8 cellular contexts compared by ENCODE assay signal in genomic region chr20:58980711-58981563, GRCh38. TPM values are rescaled to one million over a fixed set of nuclear protein-coding genes. Genes with fewer than 3 reads are reported as not detected.
A peak's percentile ranks its signal among the peaks of the same experiment; 100 is the strongest.
DNase-seq lines count a peak whose midpoint lies in the region; ATAC-seq and TF ChIP-seq lines count a peak whose summit lies in the region.

TSS of gene NELFCD (plus strand) at chr20:58981256. CDS start at chr20:58981310, 54 bp downstream.

- peaks cover 7% of the 10 kb centered on the region for H3K9me3 ChIP-seq in adipocyte (ENCODE audit: control insufficient read depth, low read length)
- peaks cover 0 to 9% (median 4%) of the 10 kb centered on the region in 12 donors for H3K9me3 ChIP-seq in heart left ventricle
- H3K9me3 ChIP-seq in transverse colon: no peaks in the 10 kb centered on the region

- in situ Hi-C loops in transverse colon (cut with MboI; ENCODE audit: low pct_ligation_motif_present in 1 of 4, low pct_unique_long_range_greater_than_20kb in 1 of 4, low sequenced_read_pairs in 3 of 4): loop anchor here in 1 of 4 donors (10.0 kb wide), 2 partner anchors 76 to 244 kb away; no protein-coding TSS in a partner anchor

- TF ChIP-seq CTCF in GM10266 (IDR thresholded peaks at IDR 0.05; ENCODE audit: control insufficient read depth, insufficient read depth, low read depth, missing control alignments) (no peak), heart left ventricle (IDR thresholded peaks at IDR 0.05) (no peak), transverse colon (IDR thresholded peaks at IDR 0.05) (no peak)

- H3K4me3 ChIP-seq in adipocyte (ENCODE audit: low read length): peak within 1 kb of the TSS; percentile 94
- H3K4me3 ChIP-seq in heart left ventricle: peak within 1 kb of the TSS; percentile 64 to 96 (median 78)
- peak within 1 kb of the TSS; percentile 83 to 96 (median 88) for H3K4me3 ChIP-seq in transverse colon

- peak; percentile 69 for ATAC-seq in HG02610 (IDR thresholded peaks at IDR 0.05; ENCODE audit: unreplicated experiment)
- ATAC-seq in heart left ventricle: peak; percentile 83 to 96 (median 94)

- TF ChIP-seq POLR2A in heart left ventricle (IDR thresholded peaks at IDR 0.05): peak in 1 of 2 donors; percentile 88
- TF ChIP-seq POLR2A in transverse colon (IDR thresholded peaks at IDR 0.05): peak; percentile 52

- peaks cover 33% of the 10 kb centered on the region for H3K4me1 ChIP-seq in adipocyte (ENCODE audit: control insufficient read depth, insufficient read depth, low read length)
- peaks cover 0 to 44% (median 29%) of the 10 kb centered on the region in 12 donors for H3K4me1 ChIP-seq in heart left ventricle
- peaks cover 7 to 31% (median 20%) of the 10 kb centered on the region in 4 donors for H3K4me1 ChIP-seq in transverse colon

- intact Hi-C loops in heart left ventricle (cut with DNase I) (loop anchor here (1.0 to 10.0 kb wide), 10 partner anchors 51 to 329 kb away; partner anchors contain the start of genes ATP5F1E (in 5 of the 10) and STX16 (in 1 of the 10)), transverse colon (cut with DNase I; ENCODE audit: low total_unique reads) (loop anchor here (10.0 kb wide), 1 partner anchor 86 kb away; no protein-coding TSS in a partner anchor)

- H3K9ac ChIP-seq in adipocyte (ENCODE audit: low read length): peak within 1 kb of the TSS; percentile 90

- no peak for TF ChIP-seq EP300 in transverse colon (IDR thresholded peaks at IDR 0.05; ENCODE audit: low read depth)

- no peaks in the 10 kb centered on the region for H3K36me3 ChIP-seq in adipocyte (ENCODE audit: control insufficient read depth, insufficient read depth, low read length, severe bottlenecking)
- H3K36me3 ChIP-seq in heart left ventricle: peaks cover 0 to 4% (median 0%) of the 10 kb centered on the region in 9 donors
- no peaks in the 10 kb centered on the region for H3K36me3 ChIP-seq in transverse colon

- H3K27ac ChIP-seq in heart left ventricle (peak within 1 kb of the TSS; percentile 53 to 93 (median 84)), transverse colon (peak within 1 kb of the TSS; percentile 87 to 94 (median 89))

- WGBS in heart left ventricle, 4 donors: 7 to 50% (median 15%) methylated on average over 19 to 102 of the region's 102 CpGs
- WGBS in transverse colon (ENCODE audit: low coverage in 1 of 2), 2 donors: 0 to 3% methylated on average over 6 to 90 of the region's 102 CpGs

- H3K27me3 ChIP-seq in adipocyte (replicated peaks; ENCODE audit: control insufficient read depth, insufficient read depth, low read length): no peaks in the 10 kb centered on the region
- no peaks in the 10 kb centered on the region for H3K27me3 ChIP-seq in heart left ventricle
- no peaks in the 10 kb centered on the region for H3K27me3 ChIP-seq in transverse colon

- DNase-seq in GM10266 (ENCODE audit: extremely low spot score): peak; percentile 99
- peak; percentile 87 for DNase-seq in NCI-H1105 (lab: John Stamatoyannopoulos, UW)
- peak; percentile 84 for DNase-seq in T follicular helper cell (ENCODE audit: low read depth)
- peak; percentile 96 for DNase-seq in adipocyte (ENCODE audit: low read depth)
- DNase-seq in heart left ventricle: peak; percentile 89 to 95 (median 91)
- peak; percentile 68 for DNase-seq in pons (ENCODE audit: low spot score)
- DNase-seq in transverse colon: peak; percentile 93

RNA-seq across cellular contexts. Expression of gene NELFCD, which starts in this region (rescaled TPM):
- 10 to 100 TPM; 21.7 to 43.8 (median 27.7) TPM for total RNA-seq in heart left ventricle
- polyA plus RNA-seq in heart left ventricle: 10 to 100 TPM; 21.9 to 24.4 TPM
- total RNA-seq in transverse colon: 10 to 100 TPM; 43.7 to 68.1 (median 55.1) TPM

Comparison
In these comparisons a context has a peak if more than half of its experiments do, and no peak if none do; other contexts are left out.
1. Peak in every context shown above with its lines: DNase-seq, ATAC-seq, H3K4me3 ChIP-seq and H3K27ac ChIP-seq.